Comparison of ENCODE assay signal across 22 cellular contexts in genomic region chr9:132726561-132727150, GRCh38. TPM values are rescaled to one million over a fixed set of nuclear protein-coding genes. Genes with fewer than 3 reads are reported as not detected.
DNase-seq lines count a peak whose midpoint lies in the region; ATAC-seq and TF ChIP-seq lines count a peak whose summit lies in the region.
"Had no signal": no experiment of that assay in that cellular context is flagged by ENCODE, and none has a peak within 500 bp of the region (broad histone marks: within the 10 kb centered on the region; RNA-seq: fewer than 3 reads in every experiment).

No MANE protein-coding gene starts in this region.

- TF ChIP-seq CTCF in spleen (IDR thresholded peaks at IDR 0.05 in 8 of 11, conservative IDR thresholded peaks at IDR 0.05 in 3 of 11): no peak

- H2AFZ ChIP-seq in neuronal stem cell (ENCODE audit: low read length): no peak overlapping the region

- no CpG with 5 or more reads among the region's 9 CpGs for WGBS in neuronal stem cell (ENCODE audit: extremely low coverage in 2 of 2, insufficient read length in 2 of 2, insufficient replicate concordance in 1 of 2), 2 donors
- 54 to 66% (median 58%) methylated on average over 9 of the region's 9 CpGs for WGBS in spleen, 5 donors

- intact Hi-C loops in spleen (cut with DNase I; ENCODE audit: low total_unique reads): no loop called here
- intact Hi-C loops in left cardiac atrium (cut with DNase I): no loop called here

- H3K14ac ChIP-seq in neuronal stem cell (ENCODE audit: low read length): no peak overlapping the region

- DNase-seq in SK-MEL-5 (ENCODE audit: low read depth, low spot score) (peak; percentile 20), neuronal stem cell (ENCODE audit: low spot score) (no peak), spleen (peak; percentile 14), DMS79 treated with DMSO at 0.1 percent for 48 hours (lab: John Stamatoyannopoulos, UW) (no peak), EL (no peak), left cardiac atrium (no peak), RKO (ENCODE audit: low spot score) (no peak)
- DNase-seq: 8988T; ACHN; BE2C; C1 segment of cervical spinal cord; CD4-positive, alpha-beta memory T cell; CD4-positive, CD25-positive, alpha-beta regulatory T cell; CD8-positive, alpha-beta memory T cell; COR-L47; DMS 273 treated with DMSO at 0.1 percent for 48 hours; DMS153; DMS53; DMS79; GDM1 had no signal

- no peak for ATAC-seq in left cardiac atrium
- ATAC-seq: GM12878 had no signal

- no peak overlapping the region for H4K8ac ChIP-seq in neuronal stem cell (ENCODE audit: low read depth, low read length)

- no peak overlapping the region for H3K27ac ChIP-seq in neuronal stem cell (replicated peaks; ENCODE audit: low read length)
- H3K27ac ChIP-seq in spleen: no peak overlapping the region
- H3K27ac ChIP-seq: BLaER1 had no signal

- H3K4ac ChIP-seq in neuronal stem cell (ENCODE audit: low read length): no peak overlapping the region

- H3K36me3 ChIP-seq in neuronal stem cell (replicated peaks in 1 of 2; ENCODE audit: control insufficient read depth in 2 of 2, insufficient read depth in 2 of 2, low read length in 2 of 2) (no peaks in the 10 kb centered on the region), spleen (no peaks in the 10 kb centered on the region)
- H3K36me3 ChIP-seq: BE2C, BLaER1 had no signal

- no peak overlapping the region for H2BK120ac ChIP-seq in neuronal stem cell (ENCODE audit: low read depth, low read length)

- H4K91ac ChIP-seq in neuronal stem cell (ENCODE audit: low read depth, low read length, poor library complexity): no peak overlapping the region

- no peak for TF ChIP-seq POLR2A in spleen (IDR thresholded peaks at IDR 0.05)

- H3K9me3 ChIP-seq in neuronal stem cell (replicated peaks in 1 of 2; ENCODE audit: control insufficient read depth in 2 of 2, insufficient read depth in 1 of 2, low read depth in 1 of 2, low read length in 2 of 2): no peaks in the 10 kb centered on the region
- no peaks in the 10 kb centered on the region for H3K9me3 ChIP-seq in spleen
- H3K9me3 ChIP-seq: BE2C, BLaER1 had no signal

- H3K79me1 ChIP-seq in neuronal stem cell (ENCODE audit: low read depth, low read length): no peaks in the 10 kb centered on the region

- H2BK5ac ChIP-seq in neuronal stem cell (ENCODE audit: low read length): no peak overlapping the region

- H2BK15ac ChIP-seq in neuronal stem cell (ENCODE audit: low read length): no peak overlapping the region

- no peak overlapping the region for H3K4me2 ChIP-seq in neuronal stem cell (ENCODE audit: insufficient read depth, low read length, poor library complexity, severe bottlenecking)
- H3K4me2 ChIP-seq: BLaER1 had no signal

- H3K9ac ChIP-seq in neuronal stem cell (ENCODE audit: low read depth, low read length, poor library complexity): peak overlapping the region; percentile 10
- H3K9ac ChIP-seq: BLaER1 had no signal

- H3K18ac ChIP-seq in neuronal stem cell (ENCODE audit: low read length): no peak overlapping the region

- H3K23ac ChIP-seq in neuronal stem cell (ENCODE audit: low read depth, low read length, poor library complexity): no peak overlapping the region

- in situ Hi-C loops in SK-MEL-5 (cut with HindIII; ENCODE audit: low pct_unique_long_range_greater_than_20kb, low sequenced_read_pairs): no loop called here

- H3K4me1 ChIP-seq in neuronal stem cell (ENCODE audit: control insufficient read depth in 2 of 2, insufficient read depth in 1 of 2, low read depth in 1 of 2, low read length in 2 of 2): peaks cover 0 to 2% of the 10 kb centered on the region in 2 donors
- no peaks in the 10 kb centered on the region for H3K4me1 ChIP-seq in spleen
- H3K4me1 ChIP-seq: BE2C had no signal

- no peak overlapping the region for H2AK5ac ChIP-seq in neuronal stem cell (ENCODE audit: low read depth, low read length)

- H3K4me3 ChIP-seq in neuronal stem cell (ENCODE audit: low read length in 2 of 2): no peak overlapping the region
- no peak overlapping the region for H3K4me3 ChIP-seq in spleen
- H3K4me3 ChIP-seq: BLaER1, GM12878 had no signal

- H3K27me3 ChIP-seq in neuronal stem cell (ENCODE audit: control insufficient read depth in 3 of 3, insufficient read depth in 3 of 3, low read depth in 1 of 3, low read length in 3 of 3): peaks cover 0 to 11% (median 0%) of the 10 kb centered on the region in 3 experiments
- peaks cover 0 to 26% (median 0%) of the 10 kb centered on the region in 7 donors for H3K27me3 ChIP-seq in spleen (replicated peaks in 1 of 7)
- H3K27me3 ChIP-seq: BE2C, BLaER1 had no signal

- no peak overlapping the region for H2BK12ac ChIP-seq in neuronal stem cell (ENCODE audit: low read length)

RNA-seq across cellular contexts. Expression of gene GTF3C4, which starts 56.4 kb away (rescaled TPM):
- total RNA-seq in SK-MEL-5 (2014; rRNA removed; shearing (Covaris generic)): 19.0 and 20.1 TPM in 2 replicates
- polyA plus RNA-seq in SK-MEL-5 (2015; cell fraction: cytosol; rRNA removed): 11.5 and 15.4 TPM in 2 replicates
- 8.1 and 8.3 TPM in 2 replicates for polyA plus RNA-seq in SK-MEL-5 (2015; cell fraction: nucleus; rRNA removed)
- polyA plus RNA-seq in neuronal stem cell (2013, experiment 1 of 2): 15.1 TPM
- 15.3 TPM for polyA plus RNA-seq in neuronal stem cell (2013, experiment 2 of 2)
- total RNA-seq in spleen: 10 to 100 TPM in 6 of 7 donors, 1 to 10 TPM in 1; 9.3 to 11.7 (median 10.9) TPM
- 1 to 10 TPM; 1.8 to 2.8 (median 2.1) TPM for polyA plus RNA-seq in spleen
- total RNA-seq in left cardiac atrium: 1 to 10 TPM; 8.1 to 9.2 TPM

RNA-seq across cellular contexts. Expression of gene DDX31, which starts 56.9 kb away (rescaled TPM):
- 30.8 and 31.6 TPM in 2 replicates for total RNA-seq in SK-MEL-5 (2014; rRNA removed; shearing (Covaris generic))
- 24.4 and 28.3 TPM in 2 replicates for polyA plus RNA-seq in SK-MEL-5 (2015; cell fraction: cytosol; rRNA removed)
- 54.2 and 66.6 TPM in 2 replicates for polyA plus RNA-seq in SK-MEL-5 (2015; cell fraction: nucleus; rRNA removed)
- 10.0 TPM for polyA plus RNA-seq in neuronal stem cell (2013, experiment 1 of 2)
- polyA plus RNA-seq in neuronal stem cell (2013, experiment 2 of 2): 10.2 TPM
- total RNA-seq in spleen (10 to 100 TPM; 10.3 to 19.3 (median 16.1) TPM), left cardiac atrium (1 to 10 TPM; 5.2 to 7.9 TPM)
- polyA plus RNA-seq in spleen: 10 to 100 TPM in 2 of 3 donors, 1 to 10 TPM in 1; 8.6 to 18.7 (median 11.0) TPM

Comparison
In these comparisons a context has a peak if more than half of its experiments do, and no peak if none do; other contexts are left out.
1. DNase-seq: peak in SK-MEL-5 (single experiment) and spleen (single experiment); none in neuronal stem cell (single experiment), DMS79 treated with DMSO at 0.1 percent for 48 hours (single experiment), EL (single experiment), left cardiac atrium (single experiment) and RKO (single experiment).